8 cellular contexts compared by ENCODE assay signal in the genomic region with DNA sequence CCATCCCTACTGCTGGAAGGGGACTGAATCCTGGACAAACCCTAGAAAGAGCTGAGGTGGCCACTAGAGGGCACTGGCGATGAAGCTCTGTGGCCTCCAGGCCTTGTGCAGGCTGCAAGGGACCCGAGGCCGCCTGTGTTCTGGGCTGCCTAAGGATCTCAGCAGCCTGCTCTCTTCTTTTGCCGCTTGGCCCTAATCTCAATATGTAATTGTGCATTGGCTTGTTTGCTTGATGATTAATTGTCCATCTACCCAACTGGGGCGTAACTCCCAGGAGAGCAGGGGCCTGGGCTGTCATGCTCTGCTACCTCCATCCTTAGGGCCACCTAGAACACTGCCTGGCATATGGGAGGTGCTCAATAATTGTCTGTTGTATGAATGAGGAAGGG.
A peak's percentile ranks its signal among the peaks of the same experiment; 100 is the strongest.
DNase-seq lines count a peak whose midpoint lies in the region; ATAC-seq, FAIRE-seq and TF ChIP-seq lines count a peak whose summit lies in the region.

No MANE protein-coding gene starts in this region.

- TF ChIP-seq CTCF in fibroblast of pulmonary artery (IDR thresholded peaks at IDR 0.05; ENCODE audit: low read length, missing control alignments) = peak; percentile 94

- H3K4me1 Mint-ChIP-seq in activated T-cell treated with anti-CD3 and anti-CD28 coated beads, Interleukin-2, amount 50 U/mL, for 72 hours (ENCODE audit: low read depth) = peaks cover 14% of the 10 kb centered on the region

- peaks cover 3 to 22% of the 10 kb centered on the region in 2 donors for H3K36me3 Mint-ChIP-seq in activated T-cell treated with anti-CD3 and anti-CD28 coated beads, Interleukin-2, amount 50 U/mL, for 72 hours (ENCODE audit: insufficient read depth in 2 of 2)

- H3K27ac ChIP-seq in substantia nigra (ENCODE audit: low read depth, low read length, poor library complexity, severe bottlenecking) = peak overlapping the region; percentile 16

- peak; percentile 85 for ATAC-seq in GM21619 (IDR thresholded peaks at IDR 0.05; ENCODE audit: unreplicated experiment)
- ATAC-seq in activated T-cell treated with anti-CD3 and anti-CD28 coated beads, Interleukin-2, amount 50 U/mL, for 72 hours (replicated peaks in 1 of 2) = peak; percentile 88 to 90

- H3K4me3 Mint-ChIP-seq in activated T-cell treated with anti-CD3 and anti-CD28 coated beads, Interleukin-2, amount 50 U/mL, for 72 hours = no peak overlapping the region

- H3K9me3 Mint-ChIP-seq in activated T-cell treated with anti-CD3 and anti-CD28 coated beads, Interleukin-2, amount 50 U/mL, for 72 hours = no peaks in the 10 kb centered on the region

- FAIRE-seq in RCC 7860 (lab: Jason Lieb, UNC) = no peak

- H3K27me3 Mint-ChIP-seq in activated T-cell treated with anti-CD3 and anti-CD28 coated beads, Interleukin-2, amount 50 U/mL, for 72 hours (ENCODE audit: low read depth) = no peaks in the 10 kb centered on the region

- DNase-seq in DMS114 treated with DMSO at 0.1 percent for 48 hours (lab: John Stamatoyannopoulos, UW; ENCODE audit: unreplicated experiment) = peak; percentile 48
- peak; percentile 71 for DNase-seq in LHCN-M2 (ENCODE audit: low read depth)
- peak; percentile 27 for DNase-seq in RCC 7860 (ENCODE audit: low spot score)
- DNase-seq in activated T-cell treated with anti-CD3 and anti-CD28 coated beads, Interleukin-2, amount 50 U/mL, for 72 hours = peak; percentile 69 to 75
- peak; percentile 86 for DNase-seq in fibroblast of pulmonary artery (ENCODE audit: low read depth)
- DNase-seq in nucleus accumbens (lab: John Stamatoyannopoulos, UW) = peak in 52 of 56 donors; percentile 24 to 92 (median 69)
- DNase-seq in substantia nigra (lab: John Stamatoyannopoulos, UW) = peak in 47 of 49 donors; percentile 18 to 86 (median 76)

- H3K4me3 ChIP-seq in fibroblast of pulmonary artery (replicated peaks; ENCODE audit: low read depth, low read length) = no peak overlapping the region

- H3K27ac Mint-ChIP-seq in activated T-cell treated with anti-CD3 and anti-CD28 coated beads, Interleukin-2, amount 50 U/mL, for 72 hours = no peak overlapping the region

Comparison
In these comparisons a context has a peak if more than half of its experiments do, and no peak if none do; other contexts are left out.
1. DNase-seq: peak in every context shown above with its lines; median percentile 86 in fibroblast of pulmonary artery; 76 in substantia nigra; 72 in activated T-cell treated with anti-CD3 and anti-CD28 coated beads, Interleukin-2, amount 50 U/mL, for 72 hours; 71 in LHCN-M2; 69 in nucleus accumbens; 48 in DMS114 treated with DMSO at 0.1 percent for 48 hours; 27 in RCC 7860.